8 cellular contexts compared by ENCODE assay signal in genomic region chr11:62645660-62645933, GRCh38. TPM values are rescaled to one million over a fixed set of nuclear protein-coding genes. Genes with fewer than 3 reads are reported as not detected.
DNase-seq lines count a peak whose midpoint lies in the region; ATAC-seq and TF ChIP-seq lines count a peak whose summit lies in the region.

No MANE protein-coding gene starts in this region.

- peak overlapping the region; percentile 92 for H3K4me3 Mint-ChIP-seq in mesothelial cell of epicardium

- DNase-seq in HL-60 (ENCODE audit: low read depth in 1 of 2, low spot score in 1 of 2) (no peak), brain microvascular endothelial cell (no peak), mesothelial cell of epicardium (ENCODE audit: low spot score in 2 of 2, unreplicated experiment in 2 of 2) (no peak), 8988T (no peak), HuH-7 (ENCODE audit: low spot score) (no peak)

- no peak overlapping the region for H2AFZ ChIP-seq in ACC112 (ENCODE audit: low read length, unreplicated experiment)

- no peaks in the 10 kb centered on the region for H3K27me3 Mint-ChIP-seq in mesothelial cell of epicardium (ENCODE audit: low read depth)

- ATAC-seq in HG03565 (IDR thresholded peaks at IDR 0.05; ENCODE audit: unreplicated experiment): no peak
- ATAC-seq in HG02938 (IDR thresholded peaks at IDR 0.05; ENCODE audit: unreplicated experiment): no peak

- H3K79me2 ChIP-seq in ACC112 (ENCODE audit: control insufficient read depth, insufficient read depth, low read length, unreplicated experiment): peaks cover 51% of the 10 kb centered on the region

- no peaks in the 10 kb centered on the region for H3K27me3 ChIP-seq in ACC112 (ENCODE audit: insufficient read depth, low read length)
- H3K27me3 ChIP-seq in HL-60 (ENCODE audit: insufficient read depth, poor library complexity, severe bottlenecking): no peaks in the 10 kb centered on the region
- no peaks in the 10 kb centered on the region for H3K27me3 ChIP-seq in brain microvascular endothelial cell (replicated peaks)

- H3K4me1 ChIP-seq in ACC112 (ENCODE audit: control insufficient read depth, insufficient read depth, low read length, unreplicated experiment): peaks cover 7% of the 10 kb centered on the region

- in situ Hi-C loops in brain microvascular endothelial cell (cut with HindIII; ENCODE audit: low pct_ligation_motif_present, low sequenced_read_pairs): no loop called here

- TF ChIP-seq CTCF in HL-60 (IDR thresholded peaks at IDR 0.05; ENCODE audit: insufficient read depth, low read length) (no peak), brain microvascular endothelial cell (IDR thresholded peaks at IDR 0.05; ENCODE audit: low read depth, low read length, missing control alignments) (no peak), mesothelial cell of epicardium (IDR thresholded peaks at IDR 0.05; ENCODE audit: unreplicated experiment) (no peak)

- H3K36me3 Mint-ChIP-seq in mesothelial cell of epicardium: peaks cover 4% of the 10 kb centered on the region

- H3K4me1 Mint-ChIP-seq in mesothelial cell of epicardium: peaks cover 12% of the 10 kb centered on the region

- H3K27ac ChIP-seq in ACC112 (ENCODE audit: low read depth, low read length) (peak overlapping the region; percentile 78), HL-60 (replicated peaks) (peak overlapping the region; percentile 95), brain microvascular endothelial cell (peak overlapping the region; percentile 91)

- peak overlapping the region; percentile 96 for H3K27ac Mint-ChIP-seq in mesothelial cell of epicardium

- H3K36me3 ChIP-seq in ACC112 (ENCODE audit: insufficient read depth, low read length) (peaks cover 10% of the 10 kb centered on the region; the same call in 1 of the 2 replicates), brain microvascular endothelial cell (replicated peaks) (peaks cover 39% of the 10 kb centered on the region)

- H3K9me3 Mint-ChIP-seq in mesothelial cell of epicardium: no peaks in the 10 kb centered on the region

- H3K4me3 ChIP-seq in ACC112 (ENCODE audit: low read depth, low read length): peak overlapping the region; percentile 88
- H3K4me3 ChIP-seq in HL-60 (replicated peaks; ENCODE audit: insufficient read depth, low read length): peak overlapping the region; percentile 51
- H3K4me3 ChIP-seq in brain microvascular endothelial cell (ENCODE audit: low read depth, low read length): peak overlapping the region; percentile 89

RNA-seq across cellular contexts. Expression of gene GANAB, which starts 0.8 kb away (rescaled TPM):
- 324 to 342 TPM (median 334 TPM) in 3 replicates for total RNA-seq in mesothelial cell of epicardium

RNA-seq across cellular contexts. Expression of gene INTS5, which starts 7.5 kb away (rescaled TPM):
- 21.0 to 22.3 TPM (median 21.1 TPM) in 3 replicates for total RNA-seq in mesothelial cell of epicardium

RNA-seq across cellular contexts. Expression of gene C11orf98, which starts 19.4 kb away (rescaled TPM):
- 44.9 to 47.5 TPM (median 47.0 TPM) in 3 replicates for total RNA-seq in mesothelial cell of epicardium

RNA-seq across cellular contexts. Expression of gene CSKMT, which starts 19.5 kb away (rescaled TPM):
- total RNA-seq in mesothelial cell of epicardium: 17.1 to 20.6 TPM (median 18.7 TPM) in 3 replicates

RNA-seq across cellular contexts. Expression of gene B3GAT3, which starts 23.8 kb away (rescaled TPM):
- total RNA-seq in mesothelial cell of epicardium: 48.1 to 56.4 TPM (median 52.6 TPM) in 3 replicates
